Comparison of ENCODE assay signal across 8 cellular contexts in the genomic region with DNA sequence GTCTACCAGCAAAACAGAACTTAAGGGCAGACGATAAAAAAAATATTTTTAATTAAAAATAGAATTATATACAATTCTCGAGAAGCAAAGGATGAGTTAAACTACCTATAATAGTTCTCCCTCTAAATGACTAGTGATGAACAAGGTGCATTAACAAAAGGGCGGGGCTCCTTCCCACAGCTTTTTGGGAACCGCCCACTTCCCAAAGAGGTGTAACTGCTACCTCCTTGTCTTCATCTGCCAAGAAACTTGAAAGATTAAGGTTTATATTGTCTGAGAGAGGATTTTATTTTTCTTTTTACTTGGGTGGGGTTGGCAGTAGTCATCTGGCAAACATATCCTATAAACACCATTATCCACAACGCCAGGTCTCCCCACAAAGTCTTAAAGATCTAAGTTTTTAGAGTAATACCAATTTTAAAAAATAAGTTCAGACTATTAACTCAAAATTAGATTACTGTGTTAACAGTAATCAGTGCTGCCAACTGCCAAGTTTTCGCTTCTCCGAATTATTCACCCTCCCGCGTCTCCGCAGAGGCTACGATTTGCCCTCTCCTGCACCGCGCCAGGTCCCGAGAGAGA. TPM values are rescaled to one million over a fixed set of nuclear protein-coding genes. Genes with fewer than 3 reads are reported as not detected.
A peak's percentile ranks its signal among the peaks of the same experiment; 100 is the strongest.
DNase-seq lines count a peak whose midpoint lies in the region; ATAC-seq and TF ChIP-seq lines count a peak whose summit lies in the region.

No MANE protein-coding gene starts in this region.

- H3K9me3 ChIP-seq in CD8-positive, alpha-beta memory T cell (ENCODE audit: low read length), result no peaks in the 10 kb centered on the region
- no peaks in the 10 kb centered on the region for H3K9me3 ChIP-seq in Loucy (ENCODE audit: insufficient read depth, low read depth, low read length)

- CTCF ChIA-PET in CD8-positive, alpha-beta memory T cell (lab: Charles Lee), result interaction anchor here (1.0 to 1.5 kb wide), 3 partner anchors 11 to 686 kb away, joined by 3 to 8 read pairs (median 4); partner anchors contain the start of gene PPP2R3C
- CTCF ChIA-PET in activated naive CD4-positive, alpha-beta T cell treated with anti-CD3 and anti-CD28 coated beads for 36 hours (lab: Charles Lee), result interaction anchor here (2.6 kb wide), 1 partner anchor 14 kb away, joined by 8 read pairs; no protein-coding TSS in a partner anchor

- H3K4me3 ChIP-seq in CD8-positive, alpha-beta memory T cell (ENCODE audit: low read length), result peak overlapping the region; percentile 85
- H3K4me3 ChIP-seq in Loucy (ENCODE audit: low read length, poor library complexity, severe bottlenecking) (peak overlapping the region; percentile 99), retinal pigment epithelial cell (ENCODE audit: low read length) (peak overlapping the region; percentile 80)

- H3K4me2 ChIP-seq in Loucy (ENCODE audit: low read depth, low read length, poor library complexity, severe bottlenecking), result peak overlapping the region; percentile 93

- no peaks in the 10 kb centered on the region for H3K36me3 ChIP-seq in CD8-positive, alpha-beta memory T cell (ENCODE audit: insufficient read depth, low read length)
- no peaks in the 10 kb centered on the region for H3K36me3 ChIP-seq in Loucy (ENCODE audit: insufficient read depth, low read length)

- 0 out of 2 replicates have a peak, but pooled peaks cover 3% of the 10 kb centered on the region for H3F3A ChIP-seq in Loucy (ENCODE audit: low read depth)

- peak in 1 of 5 donors; percentile 21 for DNase-seq in CD8-positive, alpha-beta memory T cell
- peak; percentile 61 for DNase-seq in activated naive CD4-positive, alpha-beta T cell treated with anti-CD3 and anti-CD28 coated beads for 36 hours
- DNase-seq in head of caudate nucleus (peak in 37 of 42 donors; percentile 21 to 86 (median 57)), retinal pigment epithelial cell (ENCODE audit: low read depth) (no peak), T1000 (lab: John Stamatoyannopoulos, UW) (no peak)

- no peaks in the 10 kb centered on the region for H3K27me3 Mint-ChIP-seq in CD8-positive, alpha-beta memory T cell
- H3K27me3 Mint-ChIP-seq in activated naive CD4-positive, alpha-beta T cell treated with anti-CD3 and anti-CD28 coated beads for 36 hours (ENCODE audit: low read depth), result no peaks in the 10 kb centered on the region

- H3K79me2 ChIP-seq in Loucy (ENCODE audit: insufficient read depth, low read length), result peaks cover 32% of the 10 kb centered on the region

- peaks cover 18% of the 10 kb centered on the region for H3K4me1 ChIP-seq in CD8-positive, alpha-beta memory T cell (ENCODE audit: insufficient read depth, low read length)
- peaks cover 23% of the 10 kb centered on the region for H3K4me1 ChIP-seq in Loucy (ENCODE audit: insufficient read depth, low read length, poor library complexity, severe bottlenecking)

- H3K36me3 Mint-ChIP-seq in CD8-positive, alpha-beta memory T cell, result peaks cover 0 to 13% (median 3%) of the 10 kb centered on the region in 3 donors
- peaks cover 2% of the 10 kb centered on the region for H3K36me3 Mint-ChIP-seq in activated naive CD4-positive, alpha-beta T cell treated with anti-CD3 and anti-CD28 coated beads for 36 hours (ENCODE audit: low read depth)

- no peaks in the 10 kb centered on the region for H3K9me3 Mint-ChIP-seq in CD8-positive, alpha-beta memory T cell
- no peaks in the 10 kb centered on the region for H3K9me3 Mint-ChIP-seq in activated naive CD4-positive, alpha-beta T cell treated with anti-CD3 and anti-CD28 coated beads for 36 hours

- peak overlapping the region; percentile 82 for H2AFZ ChIP-seq in Loucy (ENCODE audit: low read length)

- peaks cover 23% of the 10 kb centered on the region for H4K20me1 ChIP-seq in Loucy (ENCODE audit: insufficient read depth, low read length, poor library complexity, severe bottlenecking)

- peak overlapping the region; percentile 96 to 99 (median 98) for H3K4me3 Mint-ChIP-seq in CD8-positive, alpha-beta memory T cell
- peak overlapping the region; percentile 98 for H3K4me3 Mint-ChIP-seq in activated naive CD4-positive, alpha-beta T cell treated with anti-CD3 and anti-CD28 coated beads for 36 hours

- intact Hi-C loops in activated naive CD4-positive, alpha-beta T cell treated with anti-CD3 and anti-CD28 coated beads for 36 hours (cut with micrococcal nuclease), result loop anchor here (1.0 to 5.0 kb wide), 8 partner anchors 9 to 761 kb away; partner anchors contain the start of genes FAM177A1, INSM2 and PSMA6
- intact Hi-C loops in head of caudate nucleus (cut with DNase I), result no loop called here

- no peaks in the 10 kb centered on the region for H3K27me3 ChIP-seq in CD8-positive, alpha-beta memory T cell (ENCODE audit: insufficient read depth, low read length, poor library complexity, severe bottlenecking)
- H3K27me3 ChIP-seq in Loucy (ENCODE audit: insufficient read depth, low read length, poor library complexity, severe bottlenecking), result no peaks in the 10 kb centered on the region

- peaks cover 35 to 51% (median 46%) of the 10 kb centered on the region in 3 donors for H3K4me1 Mint-ChIP-seq in CD8-positive, alpha-beta memory T cell
- peaks cover 28% of the 10 kb centered on the region for H3K4me1 Mint-ChIP-seq in activated naive CD4-positive, alpha-beta T cell treated with anti-CD3 and anti-CD28 coated beads for 36 hours (ENCODE audit: low read depth)

- peak overlapping the region; percentile 74 for H3K27ac ChIP-seq in CD8-positive, alpha-beta memory T cell (ENCODE audit: low read depth, low read length)

- no peaks in the 10 kb centered on the region for H3K9me2 ChIP-seq in Loucy (replicated peaks; ENCODE audit: low read depth, low read length)

- H3K9ac ChIP-seq in Loucy (ENCODE audit: low read depth, low read length, poor library complexity, severe bottlenecking), result peak overlapping the region; percentile 86

- no peak for ATAC-seq in GM19395 (IDR thresholded peaks at IDR 0.05; ENCODE audit: unreplicated experiment)
- ATAC-seq in GM21528 (IDR thresholded peaks at IDR 0.05; ENCODE audit: low FRiP score, unreplicated experiment), result no peak

- H3K27ac Mint-ChIP-seq in CD8-positive, alpha-beta memory T cell, result peak overlapping the region; percentile 93 to 100 (median 99)
- peak overlapping the region; percentile 86 for H3K27ac Mint-ChIP-seq in activated naive CD4-positive, alpha-beta T cell treated with anti-CD3 and anti-CD28 coated beads for 36 hours

- POLR2A ChIA-PET in CD8-positive, alpha-beta memory T cell (lab: Charles Lee), result no interaction called here

- TF ChIP-seq CTCF in Loucy (conservative IDR thresholded peaks at IDR 0.05; ENCODE audit: low read length) (no peak; the same call in 1 of the 2 replicates), retinal pigment epithelial cell (conservative IDR thresholded peaks at IDR 0.05; ENCODE audit: low read depth, low read length) (no peak)

RNA-seq across cellular contexts. Expression of gene RALGAPA1, which starts 0.9 kb away (rescaled TPM):
- total RNA-seq in CD8-positive, alpha-beta memory T cell, result 10 to 100 TPM; 28.2 to 37.9 TPM
- 29.3 TPM for polyA plus RNA-seq in CD8-positive, alpha-beta memory T cell
- 10 to 100 TPM; 18.6 to 21.0 TPM for total RNA-seq in activated naive CD4-positive, alpha-beta T cell treated with anti-CD3 and anti-CD28 coated beads for 36 hours

RNA-seq across cellular contexts. Expression of gene BRMS1L, which starts 18.0 kb away (rescaled TPM):
- total RNA-seq in CD8-positive, alpha-beta memory T cell, result 10 to 100 TPM in 1 of 2 experiments, 1 to 10 TPM in 1; 7.9 to 10.0 TPM
- polyA plus RNA-seq in CD8-positive, alpha-beta memory T cell, result 4.0 TPM
- total RNA-seq in activated naive CD4-positive, alpha-beta T cell treated with anti-CD3 and anti-CD28 coated beads for 36 hours, result 1 to 10 TPM; 4.4 to 5.3 TPM

Comparison
In these comparisons a context has a peak if more than half of its experiments do, and no peak if none do; other contexts are left out.
1. DNase-seq: peak in activated naive CD4-positive, alpha-beta T cell treated with anti-CD3 and anti-CD28 coated beads for 36 hours (single experiment) and head of caudate nucleus (37 of 42); none in retinal pigment epithelial cell (single experiment) and T1000 (single experiment).
2. Peak in every context shown above with its lines, with median percentiles within 50 percentile points of each other: H3K4me3 ChIP-seq.